Comparison of ENCODE assay signal across 8 cellular contexts in the genomic region with DNA sequence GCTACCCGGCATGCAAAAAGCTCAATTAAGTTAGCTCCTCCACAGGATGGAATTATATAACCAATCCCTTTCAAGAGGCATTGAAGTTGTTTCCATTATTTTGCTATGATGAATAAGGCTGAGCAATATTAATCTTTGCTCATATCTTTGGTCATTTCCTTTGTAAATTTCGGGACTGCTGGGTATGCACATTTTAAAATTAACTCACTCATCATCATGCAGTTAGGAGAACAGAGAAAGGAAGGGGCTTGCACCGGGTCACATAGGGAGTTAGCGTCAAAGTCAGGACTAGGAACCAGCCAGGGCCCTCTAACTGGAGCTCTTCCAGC. TPM values are rescaled to one million over a fixed set of nuclear protein-coding genes. Genes with fewer than 3 reads are reported as not detected.
A peak's percentile ranks its signal among the peaks of the same experiment; 100 is the strongest.
DNase-seq lines count a peak whose midpoint lies in the region; ATAC-seq, FAIRE-seq and TF ChIP-seq lines count a peak whose summit lies in the region.

No MANE protein-coding gene starts in this region.

- H3K36me3 Mint-ChIP-seq in activated T-cell treated with anti-CD3 and anti-CD28 coated beads, Interleukin-2, amount 50 U/mL, for 4 hours (ENCODE audit: insufficient read depth): no peaks in the 10 kb centered on the region
- peaks cover 4% of the 10 kb centered on the region for H3K36me3 Mint-ChIP-seq in activated B cell treated with CpG ODN at 0.5 μM for 24 hours (ENCODE audit: low read depth)

- H3K36me3 ChIP-seq in kidney epithelial cell (ENCODE audit: control insufficient read depth, insufficient read depth, low read length): no peaks in the 10 kb centered on the region
- no peaks in the 10 kb centered on the region for H3K36me3 ChIP-seq in transverse colon

- no peaks in the 10 kb centered on the region for H3K9me3 ChIP-seq in transverse colon

- CTCF ChIA-PET in activated B cell treated with CpG ODN at 0.5 μM for 24 hours (lab: Charles Lee): interaction anchor here (0.6 to 4.8 kb wide), 3 partner anchors 15 to 245 kb away, joined by 4 to 25 read pairs (median 5); no protein-coding TSS in a partner anchor

- no peak for FAIRE-seq in GM12891 (lab: Jason Lieb, UNC)

- 12 to 13% methylated on average over 4 of the region's 4 CpGs for WGBS in transverse colon (ENCODE audit: low coverage in 1 of 2), 2 donors

- intact Hi-C loops in activated B cell treated with CpG ODN at 0.5 μM for 24 hours (cut with micrococcal nuclease): loop anchor here (1.0 to 5.0 kb wide), 5 partner anchors 11 to 289 kb away; a partner anchor contains a TSS
- intact Hi-C loops in transverse colon (cut with DNase I; ENCODE audit: low total_unique reads): no loop called here

- in situ Hi-C loops in transverse colon (cut with MboI; ENCODE audit: low pct_ligation_motif_present in 1 of 4, low pct_unique_long_range_greater_than_20kb in 1 of 4, low sequenced_read_pairs in 3 of 4): loop anchor here in 1 of 4 donors (25.0 kb wide), 1 partner anchor 279 kb away; a partner anchor contains a TSS

- no peak for TF ChIP-seq POLR2A in transverse colon (IDR thresholded peaks at IDR 0.05)
- TF ChIP-seq POLR2A in GM12891 (IDR thresholded peaks at IDR 0.05; ENCODE audit: low read depth, low read length): no peak

- no peak for TF ChIP-seq CTCF in activated B cell treated with CpG ODN at 0.5 μM for 24 hours (IDR thresholded peaks at IDR 0.05)
- TF ChIP-seq CTCF in kidney epithelial cell (IDR thresholded peaks at IDR 0.05; ENCODE audit: insufficient read depth, low read length, poor library complexity, severe bottlenecking): no peak
- TF ChIP-seq CTCF in transverse colon (IDR thresholded peaks at IDR 0.05): no peak

- no peak for TF ChIP-seq EP300 in transverse colon (IDR thresholded peaks at IDR 0.05; ENCODE audit: low read depth)

- H3K27ac ChIP-seq in transverse colon: peak overlapping the region; percentile 76 to 91 (median 88)

- H3K4me1 Mint-ChIP-seq in activated T-cell treated with anti-CD3 and anti-CD28 coated beads, Interleukin-2, amount 50 U/mL, for 4 hours (ENCODE audit: low read depth): peaks cover 40% of the 10 kb centered on the region
- H3K4me1 Mint-ChIP-seq in activated B cell treated with CpG ODN at 0.5 μM for 24 hours: peaks cover 39% of the 10 kb centered on the region

- H3K4me3 Mint-ChIP-seq in activated T-cell treated with anti-CD3 and anti-CD28 coated beads, Interleukin-2, amount 50 U/mL, for 4 hours: peak overlapping the region; percentile 87
- H3K4me3 Mint-ChIP-seq in activated B cell treated with CpG ODN at 0.5 μM for 24 hours: peak overlapping the region; percentile 88

- peak overlapping the region; percentile 81 for H3K27ac Mint-ChIP-seq in activated B cell treated with CpG ODN at 0.5 μM for 24 hours

- H3K27me3 Mint-ChIP-seq in activated T-cell treated with anti-CD3 and anti-CD28 coated beads, Interleukin-2, amount 50 U/mL, for 4 hours (ENCODE audit: low read depth): no peaks in the 10 kb centered on the region
- no peaks in the 10 kb centered on the region for H3K27me3 Mint-ChIP-seq in activated B cell treated with CpG ODN at 0.5 μM for 24 hours

- DNase-seq in activated T-cell treated with anti-CD3 and anti-CD28 coated beads, Interleukin-2, amount 50 U/mL, for 4 hours: no peak
- DNase-seq in activated T-cell treated with anti-CD3 and anti-CD28 coated beads, Interleukin-2, amount 50 U/mL, for 48 hours: no peak
- no peak for DNase-seq in activated B cell treated with CpG ODN at 0.5 μM for 24 hours
- DNase-seq in kidney epithelial cell (ENCODE audit: low read depth): no peak
- no peak for DNase-seq in transverse colon
- no peak for DNase-seq in GM12891 (ENCODE audit: insufficient read length, low spot score)

- H3K27me3 ChIP-seq in kidney epithelial cell (ENCODE audit: control insufficient read depth, insufficient read depth, low read length) (no peaks in the 10 kb centered on the region), transverse colon (no peaks in the 10 kb centered on the region)

- POLR2A ChIA-PET in activated B cell treated with CpG ODN at 0.5 μM for 24 hours (lab: Charles Lee): interaction anchor here (0.5 to 3.7 kb wide), 8 partner anchors 11 to 1818 kb away, joined by 3 to 50 read pairs (median 5); a partner anchor contains a TSS

- H3K4me1 ChIP-seq in transverse colon: peaks cover 3 to 23% (median 10%) of the 10 kb centered on the region in 4 donors

- peak; percentile 5 to 15 for ATAC-seq in activated T-cell treated with anti-CD3 and anti-CD28 coated beads, Interleukin-2, amount 50 U/mL, for 4 hours
- no peak for ATAC-seq in activated B cell treated with CpG ODN at 0.5 μM for 24 hours (ENCODE audit: low read depth)
- no peak for ATAC-seq in GM19397 (IDR thresholded peaks at IDR 0.05; ENCODE audit: unreplicated experiment)
- ATAC-seq in GM19463 (IDR thresholded peaks at IDR 0.05; ENCODE audit: unreplicated experiment): no peak

- no peaks in the 10 kb centered on the region for H3K9me3 Mint-ChIP-seq in activated T-cell treated with anti-CD3 and anti-CD28 coated beads, Interleukin-2, amount 50 U/mL, for 4 hours
- H3K9me3 Mint-ChIP-seq in activated B cell treated with CpG ODN at 0.5 μM for 24 hours: no peaks in the 10 kb centered on the region

- H3K4me3 ChIP-seq in kidney epithelial cell (ENCODE audit: low read depth, low read length): peak overlapping the region; percentile 7
- H3K4me3 ChIP-seq in transverse colon: peak overlapping the region in 3 of 4 donors; percentile 69 to 97 (median 80)

TF ChIP-seq in GM12891, 5 proteins besides CTCF, POLR2A, EP300 and RAD21:
- no peak for TF ChIP-seq POLR2AphosphoS5 (IDR thresholded peaks at IDR 0.05; ENCODE audit: low read depth, low read length)
TF ChIP-seq in GM12891: peak in this region for 0.

RNA-seq across cellular contexts. Expression of a gene that starts 0.4 kb away (rescaled TPM):
- total RNA-seq in activated T-cell treated with anti-CD3 and anti-CD28 coated beads, Interleukin-2, amount 50 U/mL, for 4 hours: 1 to 10 TPM; 6.8 to 8.9 (median 7.9) TPM
- total RNA-seq in activated B cell treated with CpG ODN at 0.5 μM for 24 hours (9.2 and 11.0 TPM in 2 replicates), kidney epithelial cell (6.2 and 8.5 TPM in 2 replicates), transverse colon (10 to 100 TPM in 1 of 4 donors, 1 to 10 TPM in 3; 4.0 to 14.6 (median 6.9) TPM)
- 4.0 TPM for polyA plus RNA-seq in GM12891 (2012; ENCODE audit: low read depth, missing spikeins)

Comparison
In these comparisons a context has a peak if more than half of its experiments do, and no peak if none do; other contexts are left out.
1. ATAC-seq: peak in activated T-cell treated with anti-CD3 and anti-CD28 coated beads, Interleukin-2, amount 50 U/mL, for 4 hours (2 of 2); none in activated B cell treated with CpG ODN at 0.5 μM for 24 hours (single experiment), GM19397 (single experiment) and GM19463 (single experiment).